2 cellular contexts compared by ENCODE assay signal in the genomic region with DNA sequence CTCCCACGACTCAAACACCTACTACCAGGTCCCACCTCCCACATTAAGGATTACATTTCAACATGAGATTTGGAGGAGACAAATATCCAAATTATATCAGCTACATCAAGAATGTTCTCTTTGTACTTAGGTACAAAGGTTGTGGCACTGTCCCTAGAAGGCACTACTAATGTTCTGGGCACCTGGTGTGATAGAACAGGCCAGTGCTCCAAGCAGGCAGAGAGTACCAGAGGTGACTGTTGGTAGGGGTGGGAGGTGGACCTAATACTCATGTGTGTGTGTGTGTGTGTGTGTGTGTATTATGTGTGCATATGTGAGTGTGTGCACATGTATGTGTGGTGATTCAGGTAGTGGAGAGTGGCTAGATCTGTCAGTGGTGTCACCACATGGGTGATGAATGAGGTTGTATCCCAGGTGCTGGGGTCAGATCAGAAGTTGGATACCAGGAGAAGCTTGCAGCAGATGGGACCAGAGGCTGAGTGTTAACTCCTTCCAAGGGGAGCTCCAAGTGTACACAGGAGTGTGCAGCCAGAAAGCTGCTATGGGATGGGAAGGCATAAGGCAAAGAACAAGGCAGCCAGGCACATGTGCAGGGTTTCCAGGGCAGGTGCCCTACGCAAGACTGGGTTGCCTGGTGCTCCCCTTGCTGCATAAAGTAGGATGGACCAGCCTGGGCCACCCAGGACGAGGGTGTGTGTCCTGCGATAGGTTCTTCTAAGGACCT.
TF ChIP-seq lines count a peak whose summit lies in the region.

No MANE protein-coding gene starts in this region.

TF ChIP-seq in liver, 16 proteins besides CTCF, POLR2A, EP300 and RAD21:
- TF ChIP-seq RXRA (IDR thresholded peaks at IDR 0.05) = peak in 1 of 2 donors; percentile 46
- TF ChIP-seq HNF4G (IDR thresholded peaks at IDR 0.05) = peak; percentile 67
- TF ChIP-seq HNF4A (conservative IDR thresholded peaks at IDR 0.05) = peak; percentile 87 to 93
- TF ChIP-seq, protein P1, sequence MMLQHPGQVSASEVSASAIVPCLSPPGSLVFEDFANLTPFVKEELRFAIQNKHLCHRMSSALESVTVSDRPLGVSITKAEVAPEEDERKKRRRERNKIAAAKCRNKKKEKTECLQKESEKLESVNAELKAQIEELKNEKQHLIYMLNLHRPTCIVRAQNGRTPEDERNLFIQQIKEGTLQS (IDR thresholded peaks at IDR 0.05) = no peak
- no peak for TF ChIP-seq TAF1 (conservative IDR thresholded peaks at IDR 0.05)

TF ChIP-seq in HepG2, 621 proteins besides CTCF, POLR2A, EP300 and RAD21:
- no peak for TF ChIP-seq PITX1 (CRISPR knock-in tag; IDR thresholded peaks at IDR 0.05)
- TF ChIP-seq, protein P2, sequence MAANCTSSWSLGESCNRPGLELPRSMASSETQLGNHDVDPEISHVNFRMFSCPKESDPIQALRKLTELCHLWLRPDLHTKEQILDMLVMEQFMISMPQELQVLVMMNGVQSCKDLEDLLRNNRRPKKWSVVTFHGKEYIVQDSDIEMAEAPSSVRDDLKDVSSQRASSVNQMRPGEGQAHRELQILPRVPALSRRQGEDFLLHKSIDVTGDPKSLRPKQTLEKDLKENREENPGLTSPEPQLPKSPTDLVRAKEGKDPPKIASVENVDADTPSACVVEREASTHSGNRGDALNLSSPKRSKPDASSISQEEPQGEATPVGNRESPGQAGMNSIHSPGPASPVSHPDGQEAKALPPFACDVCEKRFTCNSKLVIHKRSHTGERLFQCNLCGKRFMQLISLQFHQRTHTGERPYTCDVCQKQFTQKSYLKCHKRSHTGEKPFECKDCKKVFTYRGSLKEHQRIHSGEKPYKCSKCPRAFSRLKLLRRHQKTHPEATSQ (CRISPR knock-in tag; IDR thresholded peaks at IDR 0.05; ENCODE audit: borderline replicate concordance) = no peak
- TF ChIP-seq ZNF841 (CRISPR knock-in tag; IDR thresholded peaks at IDR 0.05; ENCODE audit: borderline replicate concordance) = no peak
- no peak for TF ChIP-seq SP1 (IDR thresholded peaks at IDR 0.05)
- TF ChIP-seq SP1 (CRISPR knock-in tag; IDR thresholded peaks at IDR 0.05) = no peak
- no peak for TF ChIP-seq KLF9 (CRISPR knock-in tag; IDR thresholded peaks at IDR 0.05; ENCODE audit: low read depth)
- TF ChIP-seq NR1H2 (CRISPR knock-in tag; IDR thresholded peaks at IDR 0.05; ENCODE audit: borderline replicate concordance, low read depth) = no peak
- TF ChIP-seq NFE2 (CRISPR knock-in tag; IDR thresholded peaks at IDR 0.05) = no peak
- no peak for TF ChIP-seq TEAD3 (CRISPR knock-in tag; optimal IDR thresholded peaks at IDR 0.05; ENCODE audit: borderline replicate concordance)
- TF ChIP-seq, protein P3, sequence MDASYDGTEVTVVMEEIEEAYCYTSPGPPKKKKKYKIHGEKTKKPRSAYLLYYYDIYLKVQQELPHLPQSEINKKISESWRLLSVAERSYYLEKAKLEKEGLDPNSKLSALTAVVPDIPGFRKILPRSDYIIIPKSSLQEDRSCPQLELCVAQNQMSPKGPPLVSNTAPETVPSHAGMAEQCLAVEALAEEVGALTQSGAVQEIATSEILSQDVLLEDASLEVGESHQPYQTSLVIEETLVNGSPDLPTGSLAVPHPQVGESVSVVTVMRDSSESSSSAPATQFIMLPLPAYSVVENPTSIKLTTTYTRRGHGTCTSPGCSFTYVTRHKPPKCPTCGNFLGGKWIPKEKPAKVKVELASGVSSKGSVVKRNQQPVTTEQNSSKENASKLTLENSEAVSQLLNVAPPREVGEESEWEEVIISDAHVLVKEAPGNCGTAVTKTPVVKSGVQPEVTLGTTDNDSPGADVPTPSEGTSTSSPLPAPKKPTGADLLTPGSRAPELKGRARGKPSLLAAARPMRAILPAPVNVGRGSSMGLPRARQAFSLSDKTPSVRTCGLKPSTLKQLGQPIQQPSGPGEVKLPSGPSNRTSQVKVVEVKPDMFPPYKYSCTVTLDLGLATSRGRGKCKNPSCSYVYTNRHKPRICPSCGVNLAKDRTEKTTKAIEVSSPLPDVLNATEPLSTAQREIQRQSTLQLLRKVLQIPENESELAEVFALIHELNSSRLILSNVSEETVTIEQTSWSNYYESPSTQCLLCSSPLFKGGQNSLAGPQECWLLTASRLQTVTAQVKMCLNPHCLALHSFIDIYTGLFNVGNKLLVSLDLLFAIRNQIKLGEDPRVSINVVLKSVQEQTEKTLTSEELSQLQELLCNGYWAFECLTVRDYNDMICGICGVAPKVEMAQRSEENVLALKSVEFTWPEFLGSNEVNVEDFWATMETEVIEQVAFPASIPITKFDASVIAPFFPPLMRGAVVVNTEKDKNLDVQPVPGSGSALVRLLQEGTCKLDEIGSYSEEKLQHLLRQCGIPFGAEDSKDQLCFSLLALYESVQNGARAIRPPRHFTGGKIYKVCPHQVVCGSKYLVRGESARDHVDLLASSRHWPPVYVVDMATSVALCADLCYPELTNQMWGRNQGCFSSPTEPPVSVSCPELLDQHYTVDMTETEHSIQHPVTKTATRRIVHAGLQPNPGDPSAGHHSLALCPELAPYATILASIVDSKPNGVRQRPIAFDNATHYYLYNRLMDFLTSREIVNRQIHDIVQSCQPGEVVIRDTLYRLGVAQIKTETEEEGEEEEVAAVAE (CRISPR knock-in tag; IDR thresholded peaks at IDR 0.05; ENCODE audit: borderline replicate concordance) = no peak
- TF ChIP-seq, protein P4, sequence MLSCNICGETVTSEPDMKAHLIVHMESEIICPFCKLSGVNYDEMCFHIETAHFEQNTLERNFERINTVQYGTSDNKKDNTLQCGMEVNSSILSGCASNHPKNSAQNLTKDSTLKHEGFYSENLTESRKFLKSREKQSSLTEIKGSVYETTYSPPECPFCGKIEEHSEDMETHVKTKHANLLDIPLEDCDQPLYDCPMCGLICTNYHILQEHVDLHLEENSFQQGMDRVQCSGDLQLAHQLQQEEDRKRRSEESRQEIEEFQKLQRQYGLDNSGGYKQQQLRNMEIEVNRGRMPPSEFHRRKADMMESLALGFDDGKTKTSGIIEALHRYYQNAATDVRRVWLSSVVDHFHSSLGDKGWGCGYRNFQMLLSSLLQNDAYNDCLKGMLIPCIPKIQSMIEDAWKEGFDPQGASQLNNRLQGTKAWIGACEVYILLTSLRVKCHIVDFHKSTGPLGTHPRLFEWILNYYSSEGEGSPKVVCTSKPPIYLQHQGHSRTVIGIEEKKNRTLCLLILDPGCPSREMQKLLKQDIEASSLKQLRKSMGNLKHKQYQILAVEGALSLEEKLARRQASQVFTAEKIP (CRISPR knock-in tag; IDR thresholded peaks at IDR 0.05; ENCODE audit: borderline replicate concordance) = no peak
- TF ChIP-seq HHEX (CRISPR knock-in tag; IDR thresholded peaks at IDR 0.05) = no peak
- no peak for TF ChIP-seq EEA1 (CRISPR knock-in tag; IDR thresholded peaks at IDR 0.05; ENCODE audit: borderline replicate concordance)
- no peak for TF ChIP-seq ZZZ3 (CRISPR knock-in tag; IDR thresholded peaks at IDR 0.05; ENCODE audit: borderline replicate concordance)
- TF ChIP-seq KAT7 (CRISPR knock-in tag; IDR thresholded peaks at IDR 0.05; ENCODE audit: borderline replicate concordance) = no peak
- TF ChIP-seq, protein P5, sequence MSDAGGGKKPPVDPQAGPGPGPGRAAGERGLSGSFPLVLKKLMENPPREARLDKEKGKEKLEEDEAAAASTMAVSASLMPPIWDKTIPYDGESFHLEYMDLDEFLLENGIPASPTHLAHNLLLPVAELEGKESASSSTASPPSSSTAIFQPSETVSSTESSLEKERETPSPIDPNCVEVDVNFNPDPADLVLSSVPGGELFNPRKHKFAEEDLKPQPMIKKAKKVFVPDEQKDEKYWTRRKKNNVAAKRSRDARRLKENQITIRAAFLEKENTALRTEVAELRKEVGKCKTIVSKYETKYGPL (CRISPR knock-in tag; IDR thresholded peaks at IDR 0.05) = no peak
- TF ChIP-seq, protein P6, sequence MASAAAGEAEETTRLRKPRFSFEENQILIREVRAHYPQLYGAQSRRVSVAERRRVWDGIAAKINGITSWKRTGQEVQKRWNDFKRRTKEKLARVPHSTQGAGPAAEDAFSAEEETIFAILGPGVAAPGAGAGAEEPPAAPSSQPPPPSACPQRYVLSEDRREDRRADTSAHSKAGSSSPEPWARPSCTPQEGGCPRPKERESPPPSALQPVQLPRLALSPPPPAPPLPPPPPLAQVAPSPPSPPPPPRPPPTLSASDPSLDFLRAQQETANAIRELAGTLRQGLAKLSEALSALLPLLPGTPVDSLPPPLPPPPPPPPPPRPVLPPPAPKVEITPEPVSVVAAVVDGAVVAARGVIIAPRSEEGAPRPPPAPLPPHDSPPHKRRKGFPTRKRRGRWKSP (CRISPR knock-in tag; IDR thresholded peaks at IDR 0.05) = no peak
- TF ChIP-seq ZNF224 (CRISPR knock-in tag; IDR thresholded peaks at IDR 0.05) = no peak
- no peak for TF ChIP-seq ZNF367 (CRISPR knock-in tag; IDR thresholded peaks at IDR 0.05; ENCODE audit: borderline replicate concordance)
- no peak for TF ChIP-seq ZNF432 (CRISPR knock-in tag; IDR thresholded peaks at IDR 0.05; ENCODE audit: borderline replicate concordance)
- TF ChIP-seq ZNF17 (CRISPR knock-in tag; IDR thresholded peaks at IDR 0.05) = no peak
